ENCODE assay signal across 8 cellular contexts in the genomic region with DNA sequence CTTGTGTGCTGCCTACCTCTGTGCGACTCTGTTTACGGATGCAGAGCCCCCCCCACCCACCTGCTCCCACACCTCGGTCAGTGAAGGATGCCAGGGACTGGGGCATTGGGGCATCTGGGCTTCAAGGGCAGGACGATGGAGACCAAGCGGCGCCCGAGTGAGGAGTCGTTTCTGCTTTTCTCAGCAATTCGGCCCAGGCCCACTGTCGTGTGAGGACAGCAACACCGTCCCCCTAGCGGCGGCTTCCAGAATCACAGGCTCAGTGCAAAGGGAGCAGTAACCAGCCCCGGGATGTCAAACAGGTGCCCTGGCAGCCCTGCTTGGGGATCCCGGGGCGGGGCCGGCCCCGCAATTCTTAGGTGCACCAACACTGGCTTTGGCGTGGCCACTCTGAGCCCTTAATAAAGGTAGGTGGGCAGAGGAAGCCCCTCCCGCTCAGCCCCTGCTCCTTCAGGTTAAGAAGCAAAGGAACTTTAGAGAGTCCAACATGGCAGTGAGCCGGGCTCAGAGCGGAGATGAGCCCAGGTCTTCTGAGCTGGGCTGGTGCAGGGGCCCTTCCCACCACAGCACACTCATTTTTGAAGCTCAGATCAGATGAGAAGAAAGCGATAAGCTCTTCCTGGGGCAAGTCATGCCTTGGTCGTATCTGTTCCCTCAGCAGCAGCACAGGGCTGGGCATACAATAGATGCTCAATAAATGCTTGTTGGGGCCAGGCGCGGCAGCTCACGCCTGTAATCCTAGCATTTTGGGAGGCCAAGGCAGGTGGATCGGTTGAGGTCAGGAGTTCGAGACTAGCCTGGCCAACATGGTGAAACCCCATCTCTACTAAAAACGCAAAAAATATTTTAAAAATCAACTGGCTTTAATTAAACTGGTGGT. TPM values are rescaled to one million over a fixed set of nuclear protein-coding genes. Genes with fewer than 3 reads are reported as not detected.
DNase-seq lines count a peak whose midpoint lies in the region; ATAC-seq and TF ChIP-seq lines count a peak whose summit lies in the region.

No MANE protein-coding gene starts in this region.

- CTCF ChIA-PET in PC-9 (lab: Charles Lee) = no interaction called here

- intact Hi-C loops in PC-9 (cut with micrococcal nuclease; ENCODE audit: unreplicated experiment) = loop anchor here (5.0 kb wide), 1 partner anchor 51 kb away; a partner anchor contains a TSS

- H3K4me3 ChIP-seq in HUES48 (ENCODE audit: low read depth, low read length) = peak overlapping the region; percentile 29; the same call in 1 of the 2 replicates
- H3K4me3 ChIP-seq in PC-9 = no peak overlapping the region
- H3K4me3 ChIP-seq in fibroblast of the aortic adventitia (ENCODE audit: low read depth, low read length) = no peak overlapping the region
- peak overlapping the region; percentile 26 for H3K4me3 ChIP-seq in neuron (ENCODE audit: low read length)

- no peaks in the 10 kb centered on the region for H3K79me2 ChIP-seq in PC-9 (ENCODE audit: low read depth)

- no peaks in the 10 kb centered on the region for H3F3A ChIP-seq in PC-9 (ENCODE audit: insufficient read depth, low read depth)

- no peak overlapping the region for H3K9ac ChIP-seq in HUES48 (ENCODE audit: low read depth, low read length)

- H4K20me1 ChIP-seq in PC-9 (ENCODE audit: insufficient read depth) = no peaks in the 10 kb centered on the region

- H3K4me1 ChIP-seq in HUES48 (ENCODE audit: control insufficient read depth, insufficient read depth, low read length) (peaks cover 23% of the 10 kb centered on the region; the same call in 1 of the 2 replicates), PC-9 (replicated peaks; ENCODE audit: insufficient read depth) (peaks cover 5% of the 10 kb centered on the region), neuron (ENCODE audit: insufficient read depth, low read length) (peaks cover 3% of the 10 kb centered on the region)

- 0 out of 2 replicates have a peak, but pooled peaks cover 7% of the 10 kb centered on the region for H3K27me3 ChIP-seq in HUES48 (ENCODE audit: control insufficient read depth, insufficient read depth, low read length)
- H3K27me3 ChIP-seq in PC-9 (ENCODE audit: insufficient read depth, low read depth) = no peaks in the 10 kb centered on the region
- peaks cover 2% of the 10 kb centered on the region for H3K27me3 ChIP-seq in neuron (ENCODE audit: insufficient read depth, low read length)

- BruUV-seq in PC-9 (replicated peaks; lab: Mats Ljungman, UMichigan) = no TSS peak

- H2AFZ ChIP-seq in PC-9 (no peak overlapping the region), neuron (ENCODE audit: low read depth, low read length) (peak overlapping the region; percentile 44)

- ATAC-seq in HG02642 (IDR thresholded peaks at IDR 0.05; ENCODE audit: poor library complexity, unreplicated experiment) = no peak

- 0 out of 2 replicates have a peak overlapping the region, but pooled peaks have one; percentile 2 for H3K4me2 ChIP-seq in PC-9

- H3K9me2 ChIP-seq in PC-9 (ENCODE audit: insufficient read depth) = no peaks in the 10 kb centered on the region

- POLR2A ChIA-PET in PC-9 (lab: Charles Lee; ENCODE audit: unreplicated experiment) = no interaction called here

- H3K9me3 ChIP-seq in HUES48 (ENCODE audit: control insufficient read depth, insufficient read depth, low read length) (no peaks in the 10 kb centered on the region), PC-9 (ENCODE audit: insufficient read depth, low read depth) (no peaks in the 10 kb centered on the region), neuron (ENCODE audit: low read length) (no peaks in the 10 kb centered on the region)

- H3K27ac ChIP-seq in HUES48 (ENCODE audit: low read depth, low read length) = no peak overlapping the region
- no peak overlapping the region for H3K27ac ChIP-seq in PC-9
- H3K27ac ChIP-seq in substantia nigra (ENCODE audit: low read depth, low read length, poor library complexity, severe bottlenecking) = no peak overlapping the region

- TF ChIP-seq CTCF in PC-9 (conservative IDR thresholded peaks at IDR 0.05) (peak; percentile 82), fibroblast of the aortic adventitia (IDR thresholded peaks at IDR 0.05; ENCODE audit: insufficient read depth, low read length) (peak; percentile 90)

- DNase-seq in GDM1 (lab: John Stamatoyannopoulos, UW) (peak; percentile 66), PC-9 (peak in 1 of 2 experiments; percentile 74), fibroblast of the aortic adventitia (ENCODE audit: low read depth) (peak; percentile 60), substantia nigra (lab: John Stamatoyannopoulos, UW) (peak in 47 of 49 donors; percentile 12 to 88 (median 69))
- DNase-seq in activated T-cell treated with anti-CD3 and anti-CD28 coated beads, Interleukin-2, amount 50 U/mL, for 48 hours = peak; percentile 90 to 91

- H3K36me3 ChIP-seq in HUES48 (ENCODE audit: control insufficient read depth, insufficient read depth, low read length) (no peaks in the 10 kb centered on the region), PC-9 (ENCODE audit: low read depth) (no peaks in the 10 kb centered on the region), neuron (ENCODE audit: insufficient read depth, low read length) (no peaks in the 10 kb centered on the region)

RNA-seq across cellular contexts. Expression of a gene that starts 51.3 kb away (rescaled TPM):
- total RNA-seq in PC-9 (2021) = 142 and 177 TPM in 2 replicates
- total RNA-seq in fibroblast of the aortic adventitia (ENCODE audit: low replicate concordance) = 66.1 and 161 TPM in 2 replicates

Comparison
In these comparisons a context has a peak if more than half of its experiments do, and no peak if none do; other contexts are left out.
1. H3K4me3 ChIP-seq: peak in HUES48 (single experiment) and neuron (single experiment); none in PC-9 (single experiment) and fibroblast of the aortic adventitia (single experiment).